ENCODE assay signal across 28 cellular contexts in genomic region chr14:33922125-33922524, GRCh38. TPM values are rescaled to one million over a fixed set of nuclear protein-coding genes. Genes with fewer than 3 reads are reported as not detected.
DNase-seq lines count a peak whose midpoint lies in the region; ATAC-seq and TF ChIP-seq lines count a peak whose summit lies in the region.
"Had no signal": no experiment of that assay in that cellular context is flagged by ENCODE, and none has a peak within 500 bp of the region (broad histone marks: within the 10 kb centered on the region; RNA-seq: fewer than 3 reads in every experiment).

No MANE protein-coding gene starts in this region.

- peak overlapping the region in 1 of 2 donors; percentile 46 for H3K27ac ChIP-seq in thoracic aorta
- H3K27ac ChIP-seq: HL-60, lower lobe of right lung had no signal

- no peaks in the 10 kb centered on the region for H3K9me3 Mint-ChIP-seq in stimulated activated naive CD8-positive, alpha-beta T cell treated with anti-CD3 and anti-CD28 coated beads, Interleukin-15, amount 100 ng/mL, for 72 hours
- H3K9me3 Mint-ChIP-seq in activated T-helper 17 cell treated with anti-CD3 and anti-CD28 coated beads, Interleukin-2, amount 50 U/mL, for 72 hours, result no peaks in the 10 kb centered on the region
- H3K9me3 Mint-ChIP-seq: activated T-cell treated with anti-CD3 and anti-CD28 coated beads, Interleukin-2, amount 50 U/mL, for 24 hours; T-cell had no signal

- no peaks in the 10 kb centered on the region for H3K4me1 Mint-ChIP-seq in stimulated activated naive CD8-positive, alpha-beta T cell treated with anti-CD3 and anti-CD28 coated beads, Interleukin-15, amount 100 ng/mL, for 72 hours
- H3K4me1 Mint-ChIP-seq in activated T-helper 17 cell treated with anti-CD3 and anti-CD28 coated beads, Interleukin-2, amount 50 U/mL, for 72 hours, result peaks cover 5% of the 10 kb centered on the region
- H3K4me1 Mint-ChIP-seq: CD4-positive, CD25-positive, alpha-beta regulatory T cell had no signal

- H3K27me3 Mint-ChIP-seq in stimulated activated naive CD8-positive, alpha-beta T cell treated with anti-CD3 and anti-CD28 coated beads, Interleukin-15, amount 100 ng/mL, for 72 hours, result no peaks in the 10 kb centered on the region
- no peaks in the 10 kb centered on the region for H3K27me3 Mint-ChIP-seq in activated T-helper 17 cell treated with anti-CD3 and anti-CD28 coated beads, Interleukin-2, amount 50 U/mL, for 72 hours
- H3K27me3 Mint-ChIP-seq: activated T-cell treated with anti-CD3 and anti-CD28 coated beads, Interleukin-2, amount 50 U/mL, for 24 hours; CD4-positive, CD25-positive, alpha-beta regulatory T cell; progenitor cell of endocrine pancreas; T-cell had no signal

- peaks cover 0 to 17% of the 10 kb centered on the region in 2 donors for H3K4me1 ChIP-seq in thoracic aorta (ENCODE audit: control insufficient read depth in 1 of 2, low read depth in 2 of 2)

- TF ChIP-seq CTCF in thoracic aorta (IDR thresholded peaks at IDR 0.05), result no peak

- H3K36me3 Mint-ChIP-seq in activated T-helper 17 cell treated with anti-CD3 and anti-CD28 coated beads, Interleukin-2, amount 50 U/mL, for 72 hours (ENCODE audit: low read depth), result peaks cover 26% of the 10 kb centered on the region
- H3K36me3 Mint-ChIP-seq: CD4-positive, CD25-positive, alpha-beta regulatory T cell had no signal

- no peaks in the 10 kb centered on the region for H3K9me3 ChIP-seq in thoracic aorta
- H3K9me3 ChIP-seq: lower lobe of right lung had no signal

- no peaks in the 10 kb centered on the region for H3K27me3 ChIP-seq in thoracic aorta (replicated peaks; ENCODE audit: insufficient read depth)

- H3K4me3 ChIP-seq in thoracic aorta, result no peak overlapping the region
- H3K4me3 ChIP-seq: lower lobe of right lung had no signal

- intact Hi-C loops in posterior vena cava (cut with DNase I), result no loop called here

- no peaks in the 10 kb centered on the region for H3K36me3 ChIP-seq in thoracic aorta
- H3K36me3 ChIP-seq: lower lobe of right lung had no signal

- no peak overlapping the region for H3K4me3 Mint-ChIP-seq in stimulated activated naive CD8-positive, alpha-beta T cell treated with anti-CD3 and anti-CD28 coated beads, Interleukin-15, amount 100 ng/mL, for 72 hours
- no peak overlapping the region for H3K4me3 Mint-ChIP-seq in activated T-helper 17 cell treated with anti-CD3 and anti-CD28 coated beads, Interleukin-2, amount 50 U/mL, for 72 hours
- H3K4me3 Mint-ChIP-seq: activated T-cell treated with anti-CD3 and anti-CD28 coated beads, Interleukin-2, amount 50 U/mL, for 24 hours; CD4-positive, CD25-positive, alpha-beta regulatory T cell; naive thymus-derived CD4-positive, alpha-beta T cell; T-cell had no signal

- ATAC-seq in stimulated activated naive CD8-positive, alpha-beta T cell treated with anti-CD3 and anti-CD28 coated beads, Interleukin-15, Interleukin-2, amounts not matched to agents 100 U/mL and 50 U/mL, for 24 hours, result peak; percentile 14
- no peak for ATAC-seq in stimulated activated naive CD8-positive, alpha-beta T cell treated with anti-CD3 and anti-CD28 coated beads, Interleukin-15, amount 100 ng/mL, for 72 hours
- ATAC-seq in activated T-helper 17 cell treated with anti-CD3 and anti-CD28 coated beads, Interleukin-2, amount 50 U/mL, for 72 hours (replicated peaks), result peak; percentile 89
- peak; percentile 77 for ATAC-seq in esophagus mucosa
- peak; percentile 13 for ATAC-seq in thoracic aorta (ENCODE audit: insufficient number of reproducible peaks, low FRiP score, low read depth)
- no peak for ATAC-seq in left lobe of liver
- ATAC-seq in GM21619 (IDR thresholded peaks at IDR 0.05; ENCODE audit: unreplicated experiment), result no peak
- ATAC-seq: lower lobe of right lung; naive thymus-derived CD4-positive, alpha-beta T cell; sciatic nerve; T-cell had no signal

- H3K27ac Mint-ChIP-seq in stimulated activated naive CD8-positive, alpha-beta T cell treated with anti-CD3 and anti-CD28 coated beads, Interleukin-15, amount 100 ng/mL, for 72 hours, result no peak overlapping the region
- H3K27ac Mint-ChIP-seq in activated T-helper 17 cell treated with anti-CD3 and anti-CD28 coated beads, Interleukin-2, amount 50 U/mL, for 72 hours, result peak overlapping the region; percentile 18
- H3K27ac Mint-ChIP-seq: activated T-cell treated with anti-CD3 and anti-CD28 coated beads, Interleukin-2, amount 50 U/mL, for 24 hours; CD4-positive, CD25-positive, alpha-beta regulatory T cell; naive thymus-derived CD4-positive, alpha-beta T cell; progenitor cell of endocrine pancreas; T-cell had no signal

- DNase-seq in stimulated activated naive CD8-positive, alpha-beta T cell treated with anti-CD3 and anti-CD28 coated beads, Interleukin-15, Interleukin-2, amounts not matched to agents 100 U/mL and 50 U/mL, for 24 hours, result no peak
- DNase-seq in stimulated activated naive CD8-positive, alpha-beta T cell treated with anti-CD3 and anti-CD28 coated beads, Interleukin-15, amount 100 ng/mL, for 72 hours, result no peak
- no peak for DNase-seq in thoracic aorta (ENCODE audit: low spot score)
- no peak for DNase-seq in posterior vena cava (ENCODE audit: low spot score)
- no peak for DNase-seq in left lobe of liver (ENCODE audit: low spot score)
- DNase-seq: activated CD4-positive, alpha-beta T cell treated with anti-CD3 and anti-CD28 coated beads, Interleukin-2, amount 50 U/mL, for 1 hour; activated CD4-positive, CD25-positive, alpha-beta regulatory T cell; activated gamma-delta T cell; activated T-cell treated with anti-CD3 and anti-CD28 coated beads, Interleukin-2, amount 50 U/mL, for 24 hours; AML-193; CD4-positive, CD25-positive, alpha-beta regulatory T cell; H7; head of caudate nucleus; Karpas-422; kidney; lower lobe of right lung; naive thymus-derived CD4-positive, alpha-beta T cell; NCI-H1694; NCI-H446; NCI-H774; T-cell; trophoblast cell had no signal

RNA-seq across cellular contexts. Expression of gene EGLN3, which starts 28.7 kb away (rescaled TPM):
- 10 to 100 TPM; 22.7 to 61.4 TPM for total RNA-seq in activated T-helper 17 cell treated with anti-CD3 and anti-CD28 coated beads, Interleukin-2, amount 50 U/mL, for 72 hours
- total RNA-seq in esophagus mucosa, result 33.8 TPM
- total RNA-seq in thoracic aorta, result 10 to 100 TPM; 10.8 to 11.4 TPM
- total RNA-seq in posterior vena cava, result 10 to 100 TPM; 15.2 to 29.2 TPM
- total RNA-seq in left lobe of liver, result 3.3 TPM

Comparison
In these comparisons a context has a peak if more than half of its experiments do, and no peak if none do; other contexts are left out.
1. ATAC-seq: peak in stimulated activated naive CD8-positive, alpha-beta T cell treated with anti-CD3 and anti-CD28 coated beads, Interleukin-15, Interleukin-2, amounts not matched to agents 100 U/mL and 50 U/mL, for 24 hours (single experiment), activated T-helper 17 cell treated with anti-CD3 and anti-CD28 coated beads, Interleukin-2, amount 50 U/mL, for 72 hours (single experiment), esophagus mucosa (single experiment) and thoracic aorta (single experiment); none in stimulated activated naive CD8-positive, alpha-beta T cell treated with anti-CD3 and anti-CD28 coated beads, Interleukin-15, amount 100 ng/mL, for 72 hours (single experiment), left lobe of liver (single experiment) and GM21619 (single experiment).